In genomic region chr2:132608222-132608795, GRCh38 we compare ENCODE assay signal across 19 cellular contexts.
DNase-seq lines count a peak whose midpoint lies in the region; ATAC-seq and TF ChIP-seq lines count a peak whose summit lies in the region.
"Had no signal": no experiment of that assay in that cellular context is flagged by ENCODE, and none has a peak within 500 bp of the region (broad histone marks: within the 10 kb centered on the region; RNA-seq: fewer than 3 reads in every experiment).

No MANE protein-coding gene starts in this region.

- no peaks in the 10 kb centered on the region for H3K27me3 ChIP-seq in right cardiac atrium (ENCODE audit: control insufficient read depth, insufficient read depth)
- H3K27me3 ChIP-seq in mesendoderm (ENCODE audit: insufficient read depth, low read length, poor library complexity), result no peaks in the 10 kb centered on the region
- no peaks in the 10 kb centered on the region for H3K27me3 ChIP-seq in gastroesophageal sphincter
- H3K27me3 ChIP-seq: SJCRH30 had no signal

- no peaks in the 10 kb centered on the region for H3K4me1 Mint-ChIP-seq in immature natural killer cell
- H3K4me1 Mint-ChIP-seq: B cell; CD4-positive, CD25-positive, alpha-beta regulatory T cell had no signal

- DNase-seq in DMS53 (lab: John Stamatoyannopoulos, UW), result peak; percentile 11
- DNase-seq in DMS53 treated with DMSO at 0.1 percent for 48 hours (lab: John Stamatoyannopoulos, UW; ENCODE audit: unreplicated experiment), result no peak
- no peak for DNase-seq in Right ventricle myocardium superior
- DNase-seq in right cardiac atrium, result no peak
- no peak for DNase-seq in mesendoderm
- no peak for DNase-seq in cerebellar cortex (ENCODE audit: low spot score)
- DNase-seq in immature natural killer cell, result no peak
- DNase-seq: Caco-2; CD4-positive, CD25-positive, alpha-beta regulatory T cell; DMS153; H7; NCI-H526 treated with DMSO at 0.1 percent for 48 hours; PC-3; SJCRH30 had no signal

- H3K23ac ChIP-seq in mesendoderm (ENCODE audit: low read length), result no peak overlapping the region

- H2BK120ac ChIP-seq in mesendoderm (ENCODE audit: low read depth, low read length), result no peak overlapping the region

- H3K4me1 ChIP-seq in right cardiac atrium (ENCODE audit: control insufficient read depth, insufficient read depth, low read length) (no peaks in the 10 kb centered on the region), mesendoderm (ENCODE audit: control insufficient read depth, low read depth, low read length) (peaks cover 11% of the 10 kb centered on the region), gastroesophageal sphincter (no peaks in the 10 kb centered on the region)
- H3K4me1 ChIP-seq: Caco-2, SJCRH30 had no signal

- H3K9me3 ChIP-seq in right cardiac atrium (ENCODE audit: control insufficient read depth, low read length), result no peaks in the 10 kb centered on the region
- no peaks in the 10 kb centered on the region for H3K9me3 ChIP-seq in gastroesophageal sphincter
- H3K9me3 ChIP-seq: Caco-2, SJCRH30 had no signal

- no peak overlapping the region for H3K56ac ChIP-seq in mesendoderm (ENCODE audit: low read length)

- TF ChIP-seq CTCF in gastroesophageal sphincter (IDR thresholded peaks at IDR 0.05), result no peak

- no peak overlapping the region for H4K5ac ChIP-seq in mesendoderm (ENCODE audit: low read length)

- ATAC-seq in Right ventricle myocardium superior (ENCODE audit: poor library complexity) (peak; percentile 27), right cardiac atrium (no peak), gastroesophageal sphincter (no peak)
- ATAC-seq: PC-3 had no signal

- H3K79me1 ChIP-seq in mesendoderm (ENCODE audit: low read length), result no peaks in the 10 kb centered on the region

- intact Hi-C loops in Right ventricle myocardium superior (cut with DNase I), result no loop called here
- intact Hi-C loops in right cardiac atrium (cut with DNase I), result no loop called here

- H2BK15ac ChIP-seq in mesendoderm (replicated peaks; ENCODE audit: low read depth), result no peak overlapping the region

- H3K79me2 ChIP-seq in mesendoderm (ENCODE audit: control insufficient read depth, insufficient read depth, low read length), result no peaks in the 10 kb centered on the region

- no peak overlapping the region for H3K9ac ChIP-seq in mesendoderm (ENCODE audit: low read length)
- H3K9ac ChIP-seq: KMS-11 had no signal

- H3K36me3 Mint-ChIP-seq in immature natural killer cell, result peaks cover 0 to 3% (median 0%) of the 10 kb centered on the region in 3 donors
- H3K36me3 Mint-ChIP-seq: CD4-positive, CD25-positive, alpha-beta regulatory T cell had no signal

- H4K8ac ChIP-seq in mesendoderm (ENCODE audit: low read depth, low read length), result no peak overlapping the region

- no peak overlapping the region for H2BK5ac ChIP-seq in mesendoderm (ENCODE audit: low read length)

- no peak overlapping the region for H3K4ac ChIP-seq in mesendoderm (ENCODE audit: low read depth, low read length)

- WGBS in right cardiac atrium, result 53% methylated on average over 7 of the region's 7 CpGs
- no CpG with 5 or more reads among the region's 7 CpGs for WGBS in mesendoderm (ENCODE audit: extremely low coverage, insufficient coverage, low lambda C conversion rate)
- 79% methylated on average over 3 of the region's 7 CpGs; no CpG with 5 or more reads in 1 of the 2 donors for WGBS in gastroesophageal sphincter (ENCODE audit: low coverage in 1 of 2), 2 donors

- no peaks in the 10 kb centered on the region for H3K27me3 Mint-ChIP-seq in immature natural killer cell (ENCODE audit: low read depth in 3 of 3)
- H3K27me3 Mint-ChIP-seq: B cell; CD4-positive, CD25-positive, alpha-beta regulatory T cell had no signal

- no peak overlapping the region for H3K4me2 ChIP-seq in mesendoderm (ENCODE audit: low read length)
- H3K4me2 ChIP-seq: KMS-11 had no signal

- peaks cover 0 to 11% (median 3%) of the 10 kb centered on the region in 6 donors for H3K9me3 Mint-ChIP-seq in immature natural killer cell

- H3K18ac ChIP-seq in mesendoderm (ENCODE audit: low read length), result peak overlapping the region; percentile 62

- no peak for TF ChIP-seq EP300 in gastroesophageal sphincter (IDR thresholded peaks at IDR 0.05)

- no peak for TF ChIP-seq POLR2A in gastroesophageal sphincter (IDR thresholded peaks at IDR 0.05)

- no peak overlapping the region for H2AK5ac ChIP-seq in mesendoderm (ENCODE audit: low read length)

- H3K4me3 ChIP-seq in right cardiac atrium (ENCODE audit: low read length), result no peak overlapping the region
- no peak overlapping the region for H3K4me3 ChIP-seq in mesendoderm (ENCODE audit: low read length)
- no peak overlapping the region for H3K4me3 ChIP-seq in gastroesophageal sphincter
- H3K4me3 ChIP-seq: SJCRH30 had no signal

- H3K27ac Mint-ChIP-seq in immature natural killer cell, result no peak overlapping the region
- H3K27ac Mint-ChIP-seq: B cell; CD4-positive, CD25-positive, alpha-beta regulatory T cell had no signal

- H3K27ac ChIP-seq in right cardiac atrium (ENCODE audit: low read length), result no peak overlapping the region
- H3K27ac ChIP-seq in mesendoderm (ENCODE audit: low read depth, low read length), result no peak overlapping the region
- H3K27ac ChIP-seq in gastroesophageal sphincter, result no peak overlapping the region
- H3K27ac ChIP-seq: 22Rv1, KMS-11, RWPE1, SJCRH30 had no signal

- H3K36me3 ChIP-seq in mesendoderm (ENCODE audit: control insufficient read depth, insufficient read depth, low read length), result no peaks in the 10 kb centered on the region
- no peaks in the 10 kb centered on the region for H3K36me3 ChIP-seq in gastroesophageal sphincter
- H3K36me3 ChIP-seq: SJCRH30 had no signal

- H3K4me3 Mint-ChIP-seq in immature natural killer cell, result no peak overlapping the region
- H3K4me3 Mint-ChIP-seq: B cell; CD4-positive, CD25-positive, alpha-beta regulatory T cell had no signal
